Comparison of ENCODE assay signal across 9 cellular contexts in the genomic region with DNA sequence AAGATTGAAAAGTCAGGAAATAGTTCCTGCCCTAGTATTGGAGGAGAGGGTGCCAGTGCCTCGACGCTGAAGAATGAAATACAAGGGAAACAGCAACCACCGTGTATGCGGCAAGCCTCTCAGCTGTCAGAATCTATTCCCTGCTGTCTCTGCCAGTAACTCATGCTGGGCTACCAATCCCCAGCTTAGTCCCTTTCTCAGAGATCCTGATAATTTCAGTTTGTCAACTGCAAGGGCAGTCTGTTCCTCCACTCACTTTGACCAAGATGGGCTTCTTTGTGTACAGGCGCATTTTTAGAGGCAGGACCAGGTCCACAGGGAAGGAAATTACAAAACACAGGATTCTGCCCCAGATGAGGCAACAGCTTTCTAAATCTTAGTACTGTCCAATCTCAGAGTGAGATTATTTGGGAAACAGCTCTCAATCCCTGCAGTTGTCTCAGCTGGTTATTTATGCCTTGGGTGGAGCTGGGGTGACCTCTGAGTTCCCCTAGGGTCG. TPM values are rescaled to one million over a fixed set of nuclear protein-coding genes. Genes with fewer than 3 reads are reported as not detected.
DNase-seq lines count a peak whose midpoint lies in the region; ATAC-seq and TF ChIP-seq lines count a peak whose summit lies in the region.
"Had no signal": no experiment of that assay in that cellular context is flagged by ENCODE, and none has a peak within 500 bp of the region (broad histone marks: within the 10 kb centered on the region; RNA-seq: fewer than 3 reads in every experiment).

No MANE protein-coding gene starts in this region.

- H3K4me1 ChIP-seq in BLaER1 treated with 17β-estradiol and CSF1 and Interleukin-3, amounts not matched to agents 10 nM and 100 nM, result peaks cover 31 to 55% (median 45%) of the 10 kb centered on the region in 10 experiments
- H3K4me1 ChIP-seq in naive thymus-derived CD4-positive, alpha-beta T cell (ENCODE audit: control insufficient read depth in 2 of 2, insufficient read depth in 2 of 2, low read length in 2 of 2), result peaks cover 10 to 18% of the 10 kb centered on the region in 2 donors

- H3K36me3 Mint-ChIP-seq in IgD-negative memory B cell (peaks cover 2% of the 10 kb centered on the region), chondrocyte (ENCODE audit: low read depth) (peaks cover 3% of the 10 kb centered on the region)
- no peaks in the 10 kb centered on the region for H3K36me3 Mint-ChIP-seq in naive thymus-derived CD4-positive, alpha-beta T cell

- H3K27ac Mint-ChIP-seq in IgD-negative memory B cell (peak overlapping the region in 1 of 3 donors; percentile 34), chondrocyte (ENCODE audit: unreplicated experiment) (peak overlapping the region; percentile 100)
- H3K27ac Mint-ChIP-seq in naive thymus-derived CD4-positive, alpha-beta T cell, result peak overlapping the region in 8 of 9 donors; percentile 6 to 93 (median 62)

- CTCF ChIA-PET in naive thymus-derived CD4-positive, alpha-beta T cell (lab: Charles Lee), result interaction anchor here (1.0 to 1.6 kb wide), 3 partner anchors 15 to 29 kb away, joined by 3 to 4 read pairs (median 4); a partner anchor contains a TSS

- DNase-seq in chondrocyte (ENCODE audit: low spot score) (no peak), amniotic stem cell (lab: John Stamatoyannopoulos, UW) (no peak), NCI-H524 treated with DMSO at 0.1 percent for 48 hours (lab: John Stamatoyannopoulos, UW) (no peak)
- no peak for DNase-seq in naive thymus-derived CD4-positive, alpha-beta T cell

- TF ChIP-seq CTCF in chondrocyte (IDR thresholded peaks at IDR 0.05), result no peak

- H3K9ac ChIP-seq in BLaER1 treated with 17β-estradiol and CSF1 and Interleukin-3, amounts not matched to agents 10 nM and 100 nM, result peak overlapping the region in 8 of 11 experiments; percentile 6 to 90 (median 44); a peak in 12 of 22 replicates

- H3K4me2 ChIP-seq in BLaER1 treated with 17β-estradiol and CSF1 and Interleukin-3, amounts not matched to agents 10 nM and 100 nM, result peak overlapping the region; percentile 76 to 96 (median 86); a peak in 21 of 22 replicates

- H3K9me3 Mint-ChIP-seq in IgD-negative memory B cell, result no peaks in the 10 kb centered on the region
- no peaks in the 10 kb centered on the region for H3K9me3 Mint-ChIP-seq in chondrocyte (ENCODE audit: low read depth)
- H3K9me3 Mint-ChIP-seq in naive thymus-derived CD4-positive, alpha-beta T cell, result no peaks in the 10 kb centered on the region

- peak overlapping the region in 9 of 11 experiments; percentile 78 to 98 (median 91); a peak in 17 of 22 replicates for H3K27ac ChIP-seq in BLaER1 treated with 17β-estradiol and CSF1 and Interleukin-3, amounts not matched to agents 10 nM and 100 nM
- peak overlapping the region; percentile 12 for H3K27ac ChIP-seq in naive thymus-derived CD4-positive, alpha-beta T cell (ENCODE audit: low read depth, low read length)

- intact Hi-C loops in naive thymus-derived CD4-positive, alpha-beta T cell (cut with micrococcal nuclease), result loop anchor here in 1 of 2 donors (10.0 kb wide), 1 partner anchor 130 kb away; no protein-coding TSS in a partner anchor

- POLR2A ChIA-PET in naive thymus-derived CD4-positive, alpha-beta T cell (lab: Charles Lee), result interaction anchor here (2.6 to 4.8 kb wide), 2 partner anchors 29 to 38 kb away, joined by 17 to 49 read pairs; a partner anchor contains a TSS

- H3K4me1 Mint-ChIP-seq in IgD-negative memory B cell, result peaks cover 9 to 16% (median 13%) of the 10 kb centered on the region in 3 donors
- H3K4me1 Mint-ChIP-seq in chondrocyte (ENCODE audit: low read depth), result peaks cover 46% of the 10 kb centered on the region
- H3K4me1 Mint-ChIP-seq in naive thymus-derived CD4-positive, alpha-beta T cell, result peaks cover 15 to 57% (median 27%) of the 10 kb centered on the region in 7 donors

- H3K4me3 Mint-ChIP-seq in IgD-negative memory B cell (peak overlapping the region; percentile 30 to 94 (median 82)), chondrocyte (ENCODE audit: unreplicated experiment) (peak overlapping the region; percentile 95)
- peak overlapping the region; percentile 22 to 96 (median 44) for H3K4me3 Mint-ChIP-seq in naive thymus-derived CD4-positive, alpha-beta T cell

- H3K27me3 Mint-ChIP-seq in IgD-negative memory B cell (no peaks in the 10 kb centered on the region), chondrocyte (ENCODE audit: low read depth) (no peaks in the 10 kb centered on the region)
- H3K27me3 Mint-ChIP-seq in naive thymus-derived CD4-positive, alpha-beta T cell, result no peaks in the 10 kb centered on the region

- no peaks in the 10 kb centered on the region for H3K27me3 ChIP-seq in BLaER1 treated with 17β-estradiol and CSF1 and Interleukin-3, amounts not matched to agents 10 nM and 100 nM
- H3K27me3 ChIP-seq in naive thymus-derived CD4-positive, alpha-beta T cell (ENCODE audit: control insufficient read depth in 2 of 2, insufficient read depth in 2 of 2, low read length in 2 of 2), result no peaks in the 10 kb centered on the region

- H3K36me3 ChIP-seq in BLaER1 treated with 17β-estradiol and CSF1 and Interleukin-3, amounts not matched to agents 10 nM and 100 nM, result no peaks in the 10 kb centered on the region
- no peaks in the 10 kb centered on the region for H3K36me3 ChIP-seq in naive thymus-derived CD4-positive, alpha-beta T cell (ENCODE audit: control insufficient read depth in 2 of 3, insufficient read depth in 3 of 3, low read length in 3 of 3)

- no peaks in the 10 kb centered on the region for H3K9me3 ChIP-seq in BLaER1 treated with 17β-estradiol and CSF1 and Interleukin-3, amounts not matched to agents 10 nM and 100 nM (replicated peaks in 1 of 11)
- H3K9me3 ChIP-seq in naive thymus-derived CD4-positive, alpha-beta T cell (ENCODE audit: control insufficient read depth in 2 of 3, low read length in 3 of 3), result no peaks in the 10 kb centered on the region

- H3K4me3 ChIP-seq in BLaER1 treated with 17β-estradiol and CSF1 and Interleukin-3, amounts not matched to agents 10 nM and 100 nM, result peak overlapping the region in 5 of 10 experiments; percentile 57 to 77 (median 63); a peak in 8 of 20 replicates
- H3K4me3 ChIP-seq in naive thymus-derived CD4-positive, alpha-beta T cell (ENCODE audit: low read length), result no peak overlapping the region
- H3K4me3 ChIP-seq: lung had no signal

- H4K20me1 ChIP-seq in BLaER1 treated with 17β-estradiol and CSF1 and Interleukin-3, amounts not matched to agents 10 nM and 100 nM, result peaks cover 0 to 12% (median 0%) of the 10 kb centered on the region in 11 experiments; a peak in 1 of 22 replicates

- no peak for ATAC-seq in naive thymus-derived CD4-positive, alpha-beta T cell
- no peak for ATAC-seq in GM21447 (IDR thresholded peaks at IDR 0.05; ENCODE audit: unreplicated experiment)
- ATAC-seq in HG03432 (IDR thresholded peaks at IDR 0.05; ENCODE audit: unreplicated experiment), result no peak

RNA-seq across cellular contexts. Expression of a gene that starts 1.3 kb away (rescaled TPM):
- polyA plus RNA-seq in IgD-negative memory B cell, result 5.4 TPM
- 64.3 to 345 TPM (median 68.8 TPM) in 3 replicates for total RNA-seq in chondrocyte
- 10 to 100 TPM in 1 of 5 experiments, 1 to 10 TPM in 4; 1.7 to 27.3 (median 3.2) TPM for total RNA-seq in naive thymus-derived CD4-positive, alpha-beta T cell
- 1 to 10 TPM; 2.2 to 5.3 TPM for polyA plus RNA-seq in naive thymus-derived CD4-positive, alpha-beta T cell

RNA-seq across cellular contexts. Expression of a gene that starts 29.7 kb away (rescaled TPM):
- 59.2 TPM for polyA plus RNA-seq in IgD-negative memory B cell
- 23.9 to 25.7 TPM (median 25.3 TPM) in 3 replicates for total RNA-seq in chondrocyte
- total RNA-seq in naive thymus-derived CD4-positive, alpha-beta T cell, result 10 to 100 TPM; 24.1 to 72.8 (median 45.0) TPM
- polyA plus RNA-seq in naive thymus-derived CD4-positive, alpha-beta T cell, result 10 to 100 TPM; 46.5 to 70.4 TPM

RNA-seq across cellular contexts. Expression of a gene that starts 37.1 kb away (rescaled TPM):
- polyA plus RNA-seq in IgD-negative memory B cell, result 61.5 TPM
- 37.9 to 41.2 TPM (median 39.9 TPM) in 3 replicates for total RNA-seq in chondrocyte
- 10 to 100 TPM; 58.4 to 81.3 (median 72.1) TPM for total RNA-seq in naive thymus-derived CD4-positive, alpha-beta T cell
- 10 to 100 TPM; 29.2 to 51.4 TPM for polyA plus RNA-seq in naive thymus-derived CD4-positive, alpha-beta T cell

Comparison
In these comparisons a context has a peak if more than half of its experiments do, and no peak if none do; other contexts are left out.
1. H3K4me3 Mint-ChIP-seq: peak in every context shown above with its lines; median percentile 95 in chondrocyte; 82 in IgD-negative memory B cell; 44 in naive thymus-derived CD4-positive, alpha-beta T cell.